1 cellular context compared by ENCODE assay signal in the genomic region with DNA sequence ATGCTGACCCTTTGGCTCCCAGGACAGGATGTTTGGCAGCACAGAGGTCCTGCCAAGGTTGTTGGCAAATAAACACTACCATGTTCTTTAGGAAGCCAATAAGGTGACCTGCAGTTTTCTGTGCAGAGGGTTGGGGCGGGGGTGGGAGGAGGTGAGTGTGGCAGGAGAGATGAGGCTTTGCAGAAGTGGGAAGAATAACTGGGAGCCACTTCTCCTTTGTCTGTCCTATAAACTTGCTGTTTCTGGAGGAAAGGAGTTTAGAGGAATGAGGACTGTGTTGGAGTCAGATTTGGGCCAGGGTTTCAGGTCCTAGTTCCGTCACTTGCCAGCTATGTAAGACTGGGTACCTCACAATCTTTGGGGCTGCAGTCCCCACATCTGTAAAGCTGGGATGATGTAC.
TF ChIP-seq lines count a peak whose summit lies in the region.

No MANE protein-coding gene starts in this region.

TF ChIP-seq in H1, 55 proteins besides CTCF, POLR2A, EP300 and RAD21 (continued from another document):
- TF ChIP-seq CHD7 (IDR thresholded peaks at IDR 0.05; ENCODE audit: insufficient replicate concordance, low read length) (no peak), RBBP5 (IDR thresholded peaks at IDR 0.05; ENCODE audit: borderline replicate concordance, low read depth, low read length) (no peak), POU5F1 (IDR thresholded peaks at IDR 0.05; ENCODE audit: low read depth, low read length) (no peak), FOSL1 (IDR thresholded peaks at IDR 0.05; ENCODE audit: insufficient read depth, low read depth, low read length) (no peak), SP2 (IDR thresholded peaks at IDR 0.05; ENCODE audit: low read length) (no peak)
- TF ChIP-seq, protein P1, sequence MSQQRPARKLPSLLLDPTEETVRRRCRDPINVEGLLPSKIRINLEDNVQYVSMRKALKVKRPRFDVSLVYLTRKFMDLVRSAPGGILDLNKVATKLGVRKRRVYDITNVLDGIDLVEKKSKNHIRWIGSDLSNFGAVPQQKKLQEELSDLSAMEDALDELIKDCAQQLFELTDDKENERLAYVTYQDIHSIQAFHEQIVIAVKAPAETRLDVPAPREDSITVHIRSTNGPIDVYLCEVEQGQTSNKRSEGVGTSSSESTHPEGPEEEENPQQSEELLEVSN (IDR thresholded peaks at IDR 0.05), result no peak
